In the genomic region with DNA sequence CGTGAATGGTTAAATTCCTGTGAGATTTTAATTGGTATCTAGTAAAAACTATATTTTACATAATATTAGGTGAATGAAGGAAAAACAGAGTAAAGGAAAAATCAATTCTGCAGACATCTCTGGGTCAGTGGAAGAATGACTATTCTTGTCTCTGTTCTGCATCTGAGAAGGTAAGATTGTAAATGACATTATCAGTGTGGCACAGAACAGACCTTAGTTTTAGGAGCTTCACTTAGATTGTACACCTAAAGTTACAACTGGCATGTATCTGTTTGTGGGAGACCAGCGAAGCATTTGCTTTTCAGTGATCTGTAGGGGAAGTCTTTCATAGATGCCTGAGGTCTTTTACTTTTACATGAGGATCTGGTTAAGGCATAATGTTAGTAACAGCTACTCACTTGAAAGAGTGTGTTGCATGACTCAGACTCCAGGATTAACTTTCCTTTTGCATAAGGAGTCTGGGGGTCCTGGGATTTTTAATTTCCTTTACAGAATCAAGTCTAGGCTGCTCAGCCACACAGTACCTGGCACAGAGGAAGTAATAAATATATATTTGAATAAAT, we compare ENCODE assay signal across 16 cellular contexts. TPM values are rescaled to one million over a fixed set of nuclear protein-coding genes. Genes with fewer than 3 reads are reported as not detected.
DNase-seq lines count a peak whose midpoint lies in the region; ATAC-seq, FAIRE-seq and TF ChIP-seq lines count a peak whose summit lies in the region.
"Had no signal": no experiment of that assay in that cellular context is flagged by ENCODE, and none has a peak within 500 bp of the region (broad histone marks: within the 10 kb centered on the region; RNA-seq: fewer than 3 reads in every experiment).

No MANE protein-coding gene starts in this region.

- TF ChIP-seq POLR2A in K562 (conservative IDR thresholded peaks at IDR 0.05) = no peak
- no peak for TF ChIP-seq POLR2A in body of pancreas (IDR thresholded peaks at IDR 0.05)

- H3K9me3 ChIP-seq in K562 (replicated peaks; ENCODE audit: control insufficient read depth, insufficient read depth, low read depth, low read length) = no peaks in the 10 kb centered on the region
- no peaks in the 10 kb centered on the region for H3K9me3 ChIP-seq in aorta (ENCODE audit: control insufficient read depth, low read length)
- no peaks in the 10 kb centered on the region for H3K9me3 ChIP-seq in body of pancreas
- H3K9me3 ChIP-seq: thoracic aorta had no signal

- no peak for TF ChIP-seq EP300 in K562 (IDR thresholded peaks at IDR 0.05; ENCODE audit: low read length)

- no TSS peak for BruUV-seq in K562 (replicated peaks; lab: Mats Ljungman, UMichigan)

- no peak overlapping the region for H3K4me2 ChIP-seq in K562 (ENCODE audit: insufficient read depth, low read length)

- no peak overlapping the region for H3K4me3 ChIP-seq in K562
- no peak overlapping the region for H3K4me3 ChIP-seq in aorta (ENCODE audit: low read length in 2 of 2)
- no peak overlapping the region for H3K4me3 ChIP-seq in body of pancreas
- H3K4me3 ChIP-seq: thoracic aorta had no signal

- no peak overlapping the region for H3K9ac ChIP-seq in K562 (ENCODE audit: insufficient read depth in 1 of 2, low read depth in 2 of 2, low read length in 2 of 2)

- no peak overlapping the region for H2AFZ ChIP-seq in K562 (ENCODE audit: low read depth, low read length)

- DNase-seq in AG20443 (ENCODE audit: low spot score) (peak; percentile 42), LHCN-M2 (ENCODE audit: low read depth) (peak; percentile 31), K562 (ENCODE audit: extremely low read depth in 1 of 4, low spot score in 3 of 4) (peak in 2 of 4 experiments; percentile 28 to 29), kidney tubule cell (ENCODE audit: low spot score) (peak; percentile 39), aorta (no peak), body of pancreas (no peak)
- DNase-seq in activated naive CD4-positive, alpha-beta T cell treated with Interleukin-2 at 50 U/mL for 16 hours = no peak
- DNase-seq: activated CD4-positive, alpha-beta memory T cell treated with anti-CD3 and anti-CD28 coated beads, Interleukin-2, amount 10 ng/mL, durations not matched to agents 7 days and 5 days; activated naive CD8-positive, alpha-beta T cell treated with anti-CD3 and anti-CD28 coated beads for 36 hours; H9; left cardiac atrium; NCI-H1048; NCI-H526; posterior cingulate gyrus had no signal

- CTCF ChIA-PET in K562 (lab: Yijun Ruan, JAX; ENCODE audit: low intra/inter-chr PET ratio) = no interaction called here

- no peaks in the 10 kb centered on the region for H4K20me1 ChIP-seq in K562 (replicated peaks; ENCODE audit: control insufficient read depth, insufficient read depth, low read length)

- H3K79me2 ChIP-seq in K562 (ENCODE audit: control insufficient read depth, insufficient read depth, low read length) = peaks cover 82% of the 10 kb centered on the region

- no peaks in the 10 kb centered on the region for H3K9me1 ChIP-seq in K562 (ENCODE audit: control insufficient read depth, insufficient read depth, low read length)

- no peak for TF ChIP-seq CTCF in K562 (IDR thresholded peaks at IDR 0.05 in 2 of 3, conservative IDR thresholded peaks at IDR 0.05 in 1 of 3; ENCODE audit: insufficient read depth in 2 of 3, low read depth in 1 of 3, low read length in 3 of 3)
- no peak for TF ChIP-seq CTCF in body of pancreas (IDR thresholded peaks at IDR 0.05)

- 27% methylated on average over 2 of the region's 2 CpGs for WGBS in K562 (ENCODE audit: insufficient coverage, low coverage, missing lambda C conversion rate)
- 77 to 81% methylated on average over 2 of the region's 2 CpGs for WGBS in aorta, 2 donors
- 89 to 92% methylated on average over 2 of the region's 2 CpGs for WGBS in body of pancreas, 2 donors

- POLR2A ChIA-PET in K562 (lab: Yijun Ruan, JAX) = interaction anchor here (1.6 kb wide), 1 partner anchor 153 kb away, joined by 3 read pairs; no protein-coding TSS in a partner anchor

- intact Hi-C loops in K562 (cut with micrococcal nuclease) (no loop called here), aorta (cut with DNase I) (no loop called here), body of pancreas (cut with DNase I) (no loop called here)

- peak overlapping the region; percentile 47; the same call in 1 of the 3 replicates for H3K27ac ChIP-seq in K562 (ENCODE audit: extremely low read depth, low read depth, low read length)
- no peak overlapping the region for H3K27ac ChIP-seq in aorta (ENCODE audit: low read depth in 1 of 2, low read length in 2 of 2)
- no peak overlapping the region for H3K27ac ChIP-seq in body of pancreas
- H3K27ac ChIP-seq: thoracic aorta had no signal

- no peak for TF ChIP-seq RAD21 in K562 (CRISPR knock-in tag; conservative IDR thresholded peaks at IDR 0.05 in 1 of 2, IDR thresholded peaks at IDR 0.05 in 1 of 2)

- H3K4me1 ChIP-seq in K562 (replicated peaks in 1 of 2; ENCODE audit: control insufficient read depth in 2 of 2, insufficient read depth in 2 of 2, low read length in 2 of 2) (peaks cover 0 to 14% of the 10 kb centered on the region in 2 experiments; a peak in 3 of 5 replicates), aorta (ENCODE audit: control insufficient read depth in 1 of 2, insufficient read depth in 2 of 2, low read length in 2 of 2) (peaks cover 2% of the 10 kb centered on the region in 2 donors), body of pancreas (no peaks in the 10 kb centered on the region)

- H3K36me3 ChIP-seq in K562 (ENCODE audit: control insufficient read depth, insufficient read depth, low read length) (peaks cover 6% of the 10 kb centered on the region; the same call in 1 of the 3 replicates), aorta (ENCODE audit: control insufficient read depth in 1 of 2, insufficient read depth in 2 of 2, low read length in 1 of 2) (no peaks in the 10 kb centered on the region), body of pancreas (replicated peaks in 1 of 2; ENCODE audit: insufficient read depth in 1 of 2, low read depth in 2 of 2) (no peaks in the 10 kb centered on the region)
- H3K36me3 ChIP-seq: thoracic aorta had no signal

- in situ Hi-C loops in K562 (cut with MboI) = no loop called here

- ATAC-seq in K562 = peak; percentile 69
- ATAC-seq in aorta (ENCODE audit: low FRiP score) = no peak
- no peak for ATAC-seq in HG03520 (IDR thresholded peaks at IDR 0.05; ENCODE audit: unreplicated experiment)
- no peak for ATAC-seq in body of pancreas

- H3K27me3 ChIP-seq in K562 (ENCODE audit: control insufficient read depth in 2 of 2, insufficient read depth in 2 of 2, low read length in 2 of 2) = no peaks in the 10 kb centered on the region
- H3K27me3 ChIP-seq in aorta (ENCODE audit: control insufficient read depth in 1 of 2, insufficient read depth in 2 of 2, low read length in 1 of 2) = no peaks in the 10 kb centered on the region
- H3K27me3 ChIP-seq in body of pancreas = no peaks in the 10 kb centered on the region

- FAIRE-seq in K562 (lab: Jason Lieb, UNC) = no peak

TF ChIP-seq in K562, 482 proteins besides CTCF, POLR2A, EP300 and RAD21 (continues in another document):
- 0 out of 2 replicates have a peak, but pooled peaks have one; percentile 11 for TF ChIP-seq MEF2A (IDR thresholded peaks at IDR 0.05; ENCODE audit: control insufficient read depth, low read depth, low read length)
- peak; percentile 41; the same call in 1 of the 2 replicates for TF ChIP-seq HMBOX1 (IDR thresholded peaks at IDR 0.05)
- peak; percentile 42 for TF ChIP-seq CBFA2T2 (conservative IDR thresholded peaks at IDR 0.05)
- TF ChIP-seq ZNF764 (CRISPR knock-in tag; IDR thresholded peaks at IDR 0.05; ENCODE audit: low read depth) = no peak
- TF ChIP-seq CBFA2T3 (IDR thresholded peaks at IDR 0.05) = peak; percentile 72
- TF ChIP-seq MYNN (IDR thresholded peaks at IDR 0.05) = peak; percentile 88
- TF ChIP-seq MYNN (CRISPR knock-in tag; IDR thresholded peaks at IDR 0.05) = no peak
- peak; percentile 31; the same call in 1 of the 2 replicates for TF ChIP-seq DPF2 (IDR thresholded peaks at IDR 0.05)
- no peak for TF ChIP-seq KLF13 (tag; IDR thresholded peaks at IDR 0.05; ENCODE audit: borderline replicate concordance, low read depth)
- TF ChIP-seq RAD51 (IDR thresholded peaks at IDR 0.05; ENCODE audit: borderline replicate concordance, low read depth) = no peak
- TF ChIP-seq SRF (CRISPR knock-in tag; IDR thresholded peaks at IDR 0.05) = 0 out of 4 replicates have a peak, but pooled peaks of 1 of the 2 experiments have one; percentile 8

RNA-seq across cellular contexts. Expression of gene JMJD1C, which starts 56.2 kb away (rescaled TPM):
- total RNA-seq in LHCN-M2 (2014; rRNA removed) (139 and 149 TPM in 2 replicates), K562 (2014; rRNA removed) (33.3 and 39.7 TPM in 2 replicates), K562 (2014; rRNA removed; fragmentation: Illumina TruSeq; extraction: Trizol) (68.0 and 79.3 TPM in 2 replicates), K562 (2015; rRNA removed; fragmentation: Illumina TruSeq; extraction: Trizol) (57.4 and 58.8 TPM in 2 replicates), K562 (2021) (46.0 and 47.2 TPM in 2 replicates), aorta (100 to 1,000 TPM; 103 to 108 TPM), body of pancreas (100 to 1,000 TPM in 1 of 2 donors, 10 to 100 TPM in 1; 91.8 to 103 TPM)
- 10.6 TPM for polyA plus RNA-seq in LHCN-M2 (2012)
- total RNA-seq in K562 (2011; cell fraction: chromatin; rRNA removed; ENCODE audit: low replicate concordance) = 158 and 301 TPM in 2 replicates
- 93.6 and 118 TPM in 2 replicates for total RNA-seq in K562 (2011; cell fraction: nucleolus; rRNA removed)
- 154 and 227 TPM in 2 replicates for total RNA-seq in K562 (2011; cell fraction: nucleoplasm; rRNA removed)
- polyA plus RNA-seq in K562 (2011; rRNA removed) (49.3 and 51.1 TPM in 2 replicates), K562 (2014; fragmentation: Illumina TruSeq; extraction: Trizol) (48.1 and 49.3 TPM in 2 replicates), K562 (2014; fragmentation: Nextera tagmentation; extraction: Ambion mirVana) (10 to 100 TPM; 25.3 to 38.5 TPM), K562 (2014; rRNA removed) (32.3 and 36.1 TPM in 2 replicates), aorta (10 to 100 TPM; 21.9 to 34.1 TPM)
- polyA plus RNA-seq in K562 (2011; cell fraction: cytosol; rRNA removed) = 12.9 and 24.3 TPM in 2 replicates
- polyA plus RNA-seq in K562 (2011; cell fraction: nucleus; rRNA removed) = 53.4 and 73.5 TPM in 2 replicates
- polyA plus RNA-seq in K562 (2012) = 26.3 and 30.7 TPM in 2 replicates
- 164 and 189 TPM in 2 replicates for polyA minus RNA-seq in K562 (2011; rRNA and poly(A)+ RNA removed)
- 36.8 and 39.6 TPM in 2 replicates for polyA minus RNA-seq in K562 (2011; cell fraction: cytosol; rRNA and poly(A)+ RNA removed)
- 86.6 and 187 TPM in 2 replicates for polyA minus RNA-seq in K562 (2011; cell fraction: nucleus; rRNA and poly(A)+ RNA removed)

Comparison
In these comparisons a context has a peak if more than half of its experiments do, and no peak if none do; other contexts are left out.
1. DNase-seq: peak in AG20443 (single experiment), LHCN-M2 (single experiment) and kidney tubule cell (single experiment); none in aorta (0 of 2), body of pancreas (0 of 4) and activated naive CD4-positive, alpha-beta T cell treated with Interleukin-2 at 50 U/mL for 16 hours (single experiment).